21 cellular contexts compared by ENCODE assay signal in genomic region chr18:43758734-43759133, GRCh38.
DNase-seq lines count a peak whose midpoint lies in the region; TF ChIP-seq lines count a peak whose summit lies in the region.
"Had no signal": no experiment of that assay in that cellular context is flagged by ENCODE, and none has a peak within 500 bp of the region (broad histone marks: within the 10 kb centered on the region; RNA-seq: fewer than 3 reads in every experiment).

No MANE protein-coding gene starts in this region.

- H3K79me1 ChIP-seq in mesenchymal stem cell (replicated peaks; ENCODE audit: low read length, poor library complexity, severe bottlenecking), result no peaks in the 10 kb centered on the region

- H3K27me3 ChIP-seq in HUES48 (ENCODE audit: control insufficient read depth, insufficient read depth, low read length) (no peaks in the 10 kb centered on the region; the same call in 1 of the 2 replicates), mesenchymal stem cell (ENCODE audit: control insufficient read depth in 1 of 2, insufficient read depth in 1 of 2, low read length in 2 of 2) (no peaks in the 10 kb centered on the region), esophagus muscularis mucosa (no peaks in the 10 kb centered on the region), suprapubic skin (no peaks in the 10 kb centered on the region)
- H3K27me3 ChIP-seq: BE2C; BLaER1 treated with 17β-estradiol and CSF1 and Interleukin-3, amounts not matched to agents 10 nM and 100 nM had no signal

- TF ChIP-seq POLR2A in esophagus muscularis mucosa (IDR thresholded peaks at IDR 0.05; ENCODE audit: low read depth) (no peak), suprapubic skin (IDR thresholded peaks at IDR 0.05) (no peak)

- H3K14ac ChIP-seq in mesenchymal stem cell (ENCODE audit: low read length in 2 of 2), result no peak overlapping the region

- no peak overlapping the region for H2BK12ac ChIP-seq in mesenchymal stem cell (ENCODE audit: low read length in 2 of 2)

- no peak overlapping the region for H3K4me2 ChIP-seq in mesenchymal stem cell (ENCODE audit: low read length, poor library complexity, severe bottlenecking)
- H3K4me2 ChIP-seq: A549 had no signal

- H2BK15ac ChIP-seq in mesenchymal stem cell (ENCODE audit: low read depth, poor library complexity, severe bottlenecking), result no peak overlapping the region

- H3K9ac ChIP-seq in HUES48 (ENCODE audit: low read depth, low read length) (no peak overlapping the region), mesenchymal stem cell (ENCODE audit: low read length) (no peak overlapping the region)
- H3K9ac ChIP-seq: BLaER1 treated with 17β-estradiol and CSF1 and Interleukin-3, amounts not matched to agents 10 nM and 100 nM had no signal

- peak overlapping the region; percentile 70 for H3K27ac ChIP-seq in HUES48 (ENCODE audit: low read depth, low read length)
- H3K27ac ChIP-seq in mesenchymal stem cell (ENCODE audit: low read length, poor library complexity, severe bottlenecking), result peak overlapping the region; percentile 72
- no peak overlapping the region for H3K27ac ChIP-seq in esophagus muscularis mucosa (replicated peaks in 1 of 4)
- no peak overlapping the region for H3K27ac ChIP-seq in suprapubic skin
- H3K27ac ChIP-seq: A549; BLaER1 treated with 17β-estradiol and CSF1 and Interleukin-3, amounts not matched to agents 10 nM and 100 nM had no signal

- TF ChIP-seq CTCF in astrocyte of the spinal cord (IDR thresholded peaks at IDR 0.05; ENCODE audit: low read depth, low read length) (no peak), esophagus muscularis mucosa (IDR thresholded peaks at IDR 0.05) (no peak), suprapubic skin (IDR thresholded peaks at IDR 0.05) (no peak)

- H3K4ac ChIP-seq in mesenchymal stem cell (ENCODE audit: low read depth in 1 of 2, low read length in 2 of 2), result no peak overlapping the region

- no peak overlapping the region for H3K23ac ChIP-seq in mesenchymal stem cell (ENCODE audit: low read length in 2 of 2)

- H3K4me1 ChIP-seq in HUES48 (ENCODE audit: control insufficient read depth, insufficient read depth, low read length) (peaks cover 36% of the 10 kb centered on the region), mesenchymal stem cell (ENCODE audit: control insufficient read depth, insufficient read depth, low read depth, low read length) (peaks cover 2% of the 10 kb centered on the region), esophagus muscularis mucosa (peaks cover 0 to 4% (median 0%) of the 10 kb centered on the region in 4 donors), suprapubic skin (no peaks in the 10 kb centered on the region)
- H3K4me1 ChIP-seq: A549, BE2C, HAP-1 had no signal

- H2BK120ac ChIP-seq in mesenchymal stem cell (ENCODE audit: low read depth, low read length), result no peak overlapping the region

- no peak overlapping the region for H4K8ac ChIP-seq in mesenchymal stem cell (ENCODE audit: low read length)

- H3K4me3 ChIP-seq in HUES48 (ENCODE audit: low read depth, low read length) (no peak overlapping the region), astrocyte of the spinal cord (ENCODE audit: low read depth, low read length) (no peak overlapping the region), mesenchymal stem cell (ENCODE audit: insufficient read depth in 1 of 2, low read depth in 1 of 2, low read length in 2 of 2) (no peak overlapping the region), esophagus muscularis mucosa (no peak overlapping the region), suprapubic skin (no peak overlapping the region)
- H3K4me3 ChIP-seq: A549; BLaER1 treated with 17β-estradiol and CSF1 and Interleukin-3, amounts not matched to agents 10 nM and 100 nM; HAP-1 had no signal

- intact Hi-C loops in esophagus muscularis mucosa (cut with DNase I), result no loop called here

- no peak overlapping the region for H2AFZ ChIP-seq in mesenchymal stem cell (ENCODE audit: low read depth, low read length)

- H3K9me3 ChIP-seq in HUES48 (ENCODE audit: control insufficient read depth, insufficient read depth, low read length) (peaks cover 5% of the 10 kb centered on the region; the same call in 1 of the 2 replicates), mesenchymal stem cell (ENCODE audit: control insufficient read depth, low read length) (no peaks in the 10 kb centered on the region), esophagus muscularis mucosa (no peaks in the 10 kb centered on the region), suprapubic skin (no peaks in the 10 kb centered on the region)
- H3K9me3 ChIP-seq: A549; BE2C; BLaER1 treated with 17β-estradiol and CSF1 and Interleukin-3, amounts not matched to agents 10 nM and 100 nM; HAP-1 had no signal

- no peak overlapping the region for H2BK5ac ChIP-seq in mesenchymal stem cell (ENCODE audit: low read depth, low read length, poor library complexity, severe bottlenecking)

- DNase-seq in astrocyte of the spinal cord (ENCODE audit: low read depth, low spot score) (peak; percentile 1), mesenchymal stem cell (no peak), esophagus muscularis mucosa (ENCODE audit: extremely low spot score) (no peak), NCI-H1048 (lab: John Stamatoyannopoulos, UW) (no peak), suprapubic skin (ENCODE audit: low spot score in 2 of 2) (no peak), medulla oblongata (ENCODE audit: extremely low spot score) (no peak)
- DNase-seq: 8988T; ACHN; AML-193; BE2C; CD4-positive, alpha-beta T cell; CD8-positive, alpha-beta memory T cell; DMS53; DMS79 treated with DMSO at 0.1 percent for 48 hours; GF-D8; GOT3; HFFc6 had no signal

- no peak overlapping the region for H4K91ac ChIP-seq in mesenchymal stem cell (ENCODE audit: low read length)

- TF ChIP-seq EP300 in esophagus muscularis mucosa (IDR thresholded peaks at IDR 0.05) (no peak), suprapubic skin (IDR thresholded peaks at IDR 0.05) (no peak)

- H3K18ac ChIP-seq in mesenchymal stem cell (ENCODE audit: low read depth in 1 of 2, low read length in 2 of 2), result no peak overlapping the region

- H3K36me3 ChIP-seq in HUES48 (ENCODE audit: control insufficient read depth, insufficient read depth, low read length) (no peaks in the 10 kb centered on the region), mesenchymal stem cell (ENCODE audit: control insufficient read depth in 1 of 2, insufficient read depth in 2 of 2, low read depth in 1 of 2, low read length in 2 of 2) (no peaks in the 10 kb centered on the region), esophagus muscularis mucosa (no peaks in the 10 kb centered on the region), suprapubic skin (no peaks in the 10 kb centered on the region)
- H3K36me3 ChIP-seq: BE2C; BLaER1 treated with 17β-estradiol and CSF1 and Interleukin-3, amounts not matched to agents 10 nM and 100 nM; HAP-1 had no signal

- in situ Hi-C loops in astrocyte of the spinal cord (cut with HindIII; ENCODE audit: low sequenced_read_pairs), result no loop called here

- H2AK5ac ChIP-seq in mesenchymal stem cell (ENCODE audit: low read length, severe bottlenecking), result no peak overlapping the region

Comparison
In these comparisons a context has a peak if more than half of its experiments do, and no peak if none do; other contexts are left out.
1. H3K27ac ChIP-seq: peak in HUES48 (single experiment) and mesenchymal stem cell (single experiment); none in esophagus muscularis mucosa (0 of 4) and suprapubic skin (single experiment).